Comparison of ENCODE assay signal across 1 cellular context in the genomic region with DNA sequence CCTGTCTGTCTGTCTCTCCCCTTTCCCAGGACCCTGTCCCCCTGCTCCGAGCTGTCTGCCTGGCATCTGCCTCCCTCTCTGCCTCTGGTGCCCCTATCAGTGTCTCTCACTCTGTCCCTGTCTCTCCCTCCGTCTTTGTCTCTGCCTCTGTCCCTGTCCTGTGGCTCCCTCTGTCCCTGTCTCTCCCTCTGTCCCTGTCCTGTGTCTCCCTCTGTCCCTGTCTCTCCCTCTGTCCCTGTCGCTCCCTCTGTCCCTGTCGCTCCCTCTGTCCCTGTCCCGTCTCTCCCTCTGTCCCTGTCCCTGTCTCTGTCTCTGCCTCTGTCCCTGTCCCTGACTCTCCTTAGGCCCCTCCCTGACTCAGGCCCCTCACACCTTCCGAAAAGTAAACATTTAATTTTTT.
TF ChIP-seq lines count a peak whose summit lies in the region.

No MANE protein-coding gene starts in this region.

TF ChIP-seq in HCT116, 20 proteins besides CTCF, POLR2A, EP300 and RAD21 (continued from another document):
- TF ChIP-seq, protein P1, sequence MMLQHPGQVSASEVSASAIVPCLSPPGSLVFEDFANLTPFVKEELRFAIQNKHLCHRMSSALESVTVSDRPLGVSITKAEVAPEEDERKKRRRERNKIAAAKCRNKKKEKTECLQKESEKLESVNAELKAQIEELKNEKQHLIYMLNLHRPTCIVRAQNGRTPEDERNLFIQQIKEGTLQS (IDR thresholded peaks at IDR 0.05): no peak
